Comparison of ENCODE assay signal across 8 cellular contexts in genomic region chr5:116575635-116576042, GRCh38. TPM values are rescaled to one million over a fixed set of nuclear protein-coding genes. Genes with fewer than 3 reads are reported as not detected.
DNase-seq lines count a peak whose midpoint lies in the region; ATAC-seq and TF ChIP-seq lines count a peak whose summit lies in the region.

No MANE protein-coding gene starts in this region.

- peak overlapping the region; percentile 24; the same call in 1 of the 2 replicates for H2AFZ ChIP-seq in MM.1S (ENCODE audit: low read length)

- no peaks in the 10 kb centered on the region for H3K9me3 ChIP-seq in MM.1S (replicated peaks; ENCODE audit: insufficient read depth, low read length)

- H3K79me2 ChIP-seq in MM.1S (ENCODE audit: low read length) = no peaks in the 10 kb centered on the region

- no peak overlapping the region for H3K27ac Mint-ChIP-seq in effector memory CD8-positive, alpha-beta T cell
- H3K27ac Mint-ChIP-seq in naive thymus-derived CD8-positive, alpha-beta T cell = no peak overlapping the region

- H3K27ac ChIP-seq in MM.1S (ENCODE audit: low read length) = no peak overlapping the region

- H3K36me3 ChIP-seq in MM.1S (replicated peaks; ENCODE audit: insufficient read depth, low read length) = no peaks in the 10 kb centered on the region

- H3K9me2 ChIP-seq in MM.1S (replicated peaks; ENCODE audit: insufficient read depth, low read length) = no peaks in the 10 kb centered on the region

- H4K20me1 ChIP-seq in MM.1S (ENCODE audit: insufficient read depth, low read length) = no peaks in the 10 kb centered on the region

- H3K27me3 ChIP-seq in MM.1S (replicated peaks; ENCODE audit: insufficient read depth, low read length) = peaks cover 17% of the 10 kb centered on the region

- H3F3A ChIP-seq in MM.1S (ENCODE audit: insufficient read depth, low read length) = peaks cover 14% of the 10 kb centered on the region

- peak; percentile 19 for DNase-seq in D341Med (ENCODE audit: low spot score)
- no peak for DNase-seq in MM.1S
- DNase-seq in effector memory CD8-positive, alpha-beta T cell = no peak
- DNase-seq in naive thymus-derived CD8-positive, alpha-beta T cell = no peak
- DNase-seq in NCI-H187 (lab: John Stamatoyannopoulos, UW) = no peak
- DNase-seq in NCI-H2196 treated with DMSO at 0.1 percent for 48 hours (lab: John Stamatoyannopoulos, UW; ENCODE audit: unreplicated experiment) = no peak

- peak overlapping the region; percentile 67 for H3K4me3 ChIP-seq in MM.1S (ENCODE audit: low read length)

- H3K4me2 ChIP-seq in MM.1S (ENCODE audit: low read depth, low read length) = peak overlapping the region; percentile 89

- no peak for ATAC-seq in effector memory CD8-positive, alpha-beta T cell (replicated peaks)
- ATAC-seq in naive thymus-derived CD8-positive, alpha-beta T cell = no peak
- ATAC-seq in GM18520 (IDR thresholded peaks at IDR 0.05; ENCODE audit: unreplicated experiment) (no peak), GM18511 (IDR thresholded peaks at IDR 0.05; ENCODE audit: unreplicated experiment) (no peak)

- H3K9me3 Mint-ChIP-seq in effector memory CD8-positive, alpha-beta T cell = no peaks in the 10 kb centered on the region
- peaks cover 0 to 3% (median 0%) of the 10 kb centered on the region in 9 donors for H3K9me3 Mint-ChIP-seq in naive thymus-derived CD8-positive, alpha-beta T cell

- no peak for TF ChIP-seq CTCF in MM.1S (IDR thresholded peaks at IDR 0.05; ENCODE audit: low read length)

- POLR2A ChIA-PET in naive thymus-derived CD8-positive, alpha-beta T cell (lab: Charles Lee) = no interaction called here

- H3K4me1 Mint-ChIP-seq in effector memory CD8-positive, alpha-beta T cell (ENCODE audit: low read depth in 2 of 2) = peaks cover 15% of the 10 kb centered on the region in 2 donors
- H3K4me1 Mint-ChIP-seq in naive thymus-derived CD8-positive, alpha-beta T cell = peaks cover 15 to 28% (median 25%) of the 10 kb centered on the region in 4 donors

- peaks cover 68 to 70% of the 10 kb centered on the region in 2 donors for H3K27me3 Mint-ChIP-seq in effector memory CD8-positive, alpha-beta T cell
- peaks cover 35 to 77% (median 56%) of the 10 kb centered on the region in 5 donors for H3K27me3 Mint-ChIP-seq in naive thymus-derived CD8-positive, alpha-beta T cell

- peak overlapping the region; percentile 17; the same call in 1 of the 2 replicates for H3K9ac ChIP-seq in MM.1S (ENCODE audit: low read length)

- peaks cover 8% of the 10 kb centered on the region; the same call in 1 of the 2 replicates for H3K4me1 ChIP-seq in MM.1S (ENCODE audit: low read length)

- H3K4me3 Mint-ChIP-seq in effector memory CD8-positive, alpha-beta T cell = peak overlapping the region; percentile 33 to 46
- peak overlapping the region in 9 of 10 donors; percentile 38 to 75 (median 56) for H3K4me3 Mint-ChIP-seq in naive thymus-derived CD8-positive, alpha-beta T cell

- H3K36me3 Mint-ChIP-seq in effector memory CD8-positive, alpha-beta T cell (ENCODE audit: insufficient read depth) = peaks cover 2% of the 10 kb centered on the region
- H3K36me3 Mint-ChIP-seq in naive thymus-derived CD8-positive, alpha-beta T cell = peaks cover 2 to 4% (median 3%) of the 10 kb centered on the region in 3 donors

RNA-seq across cellular contexts. Expression of gene SEMA6A, which starts 1.0 kb away (rescaled TPM):
- not detected for total RNA-seq in naive thymus-derived CD8-positive, alpha-beta T cell
- under 1 TPM; 0.18 to 0.69 (median 0.22) TPM for polyA plus RNA-seq in naive thymus-derived CD8-positive, alpha-beta T cell
